Comparison of ENCODE assay signal across 11 cellular contexts in the genomic region with DNA sequence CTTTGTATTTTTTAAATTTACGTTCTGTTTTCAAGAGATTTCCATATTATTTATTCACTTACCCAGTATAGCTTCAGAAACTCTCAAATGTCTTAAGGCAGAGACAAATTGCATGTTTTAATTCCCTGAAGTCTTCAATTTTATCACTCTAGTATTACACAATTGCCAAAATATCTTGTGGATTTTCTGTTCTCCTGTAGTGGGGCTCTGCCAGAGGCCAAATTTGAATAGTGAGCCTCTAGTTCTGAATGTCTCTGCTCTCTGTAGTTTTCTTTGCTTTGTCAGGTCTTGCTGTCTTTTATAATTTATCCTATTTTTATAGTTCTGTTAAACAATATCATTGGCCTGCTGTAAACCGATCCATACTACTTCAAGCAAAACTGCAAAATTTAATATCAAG.
"Had no signal": no experiment of that assay in that cellular context is flagged by ENCODE, and none has a peak within 500 bp of the region (broad histone marks: within the 10 kb centered on the region; RNA-seq: fewer than 3 reads in every experiment).

No MANE protein-coding gene starts in this region.

- ATAC-seq: stimulated activated effector memory CD8-positive, alpha-beta T cell treated with anti-CD3 and anti-CD28 coated beads, Interleukin-12 subunit alpha, Interleukin-12 subunit beta, amount 100 ng/mL, for 72 hours had no signal

- H3K36me3 ChIP-seq: ovary had no signal

- DNase-seq: activated CD4-positive, alpha-beta T cell treated with anti-CD3 and anti-CD28 coated beads, Interleukin-2, amount 10 ng/mL, durations not matched to agents 7 days and 5 days; activated CD8-positive, alpha-beta memory T cell treated with anti-CD3 and anti-CD28 coated beads for 24 hours; activated gamma-delta T cell treated with Interleukin-2 at 50 U/mL for 16 hours; cerebellar nuclear complex; effector memory CD4-positive, alpha-beta T cell; hypothalamus; kidney glomerular epithelial cell; mammary epithelial cell; ovary; trophoblast cell had no signal

- H3K9me3 ChIP-seq: ovary had no signal

- H3K4me3 ChIP-seq: ovary had no signal

- H3K27ac ChIP-seq: ovary had no signal

- H3K27me3 ChIP-seq: ovary had no signal
